In the genomic region with DNA sequence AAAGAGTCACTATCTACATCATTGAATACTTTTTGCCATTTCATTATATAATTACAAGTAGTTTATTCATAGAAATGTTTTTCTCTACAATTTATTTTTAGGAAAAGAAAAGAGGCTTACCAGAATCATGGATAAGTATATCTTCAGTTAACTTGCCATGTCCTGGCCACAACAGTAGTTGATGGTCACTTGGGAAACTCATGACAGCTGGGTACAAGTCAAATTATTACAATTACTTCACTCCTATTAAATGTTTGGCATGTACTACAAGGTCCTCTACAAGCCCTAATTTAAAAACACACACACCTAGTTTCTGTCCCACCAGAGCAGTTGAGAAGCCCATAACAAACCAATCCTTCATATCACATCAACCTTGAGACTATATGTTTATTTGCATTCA, we compare ENCODE assay signal across 15 cellular contexts. TPM values are rescaled to one million over a fixed set of nuclear protein-coding genes. Genes with fewer than 3 reads are reported as not detected.
DNase-seq lines count a peak whose midpoint lies in the region; ATAC-seq and TF ChIP-seq lines count a peak whose summit lies in the region.
"Had no signal": no experiment of that assay in that cellular context is flagged by ENCODE, and none has a peak within 500 bp of the region (broad histone marks: within the 10 kb centered on the region; RNA-seq: fewer than 3 reads in every experiment).

No MANE protein-coding gene starts in this region.

- TF ChIP-seq CTCF in right atrium auricular region (IDR thresholded peaks at IDR 0.05) (no peak), gastrocnemius medialis (IDR thresholded peaks at IDR 0.05 in 4 of 5, conservative IDR thresholded peaks at IDR 0.05 in 1 of 5) (no peak)

- H3K4me1 Mint-ChIP-seq in stimulated activated naive CD8-positive, alpha-beta T cell treated with anti-CD3 and anti-CD28 coated beads, Interleukin-15, amount 100 ng/mL, for 72 hours: no peaks in the 10 kb centered on the region
- H3K4me1 Mint-ChIP-seq: CD8-positive, alpha-beta memory T cell had no signal

- no peaks in the 10 kb centered on the region for H3K9me3 ChIP-seq in SJCRH30 (replicated peaks)
- no peaks in the 10 kb centered on the region for H3K9me3 ChIP-seq in right atrium auricular region
- no peaks in the 10 kb centered on the region for H3K9me3 ChIP-seq in gastrocnemius medialis
- H3K9me3 ChIP-seq: BLaER1, Caco-2 had no signal

- peaks cover 21% of the 10 kb centered on the region for H3K27me3 Mint-ChIP-seq in stimulated activated naive CD8-positive, alpha-beta T cell treated with anti-CD3 and anti-CD28 coated beads, Interleukin-15, amount 100 ng/mL, for 72 hours

- no peaks in the 10 kb centered on the region for H3K27me3 ChIP-seq in SJCRH30
- no peaks in the 10 kb centered on the region for H3K27me3 ChIP-seq in right atrium auricular region
- no peaks in the 10 kb centered on the region for H3K27me3 ChIP-seq in gastrocnemius medialis
- H3K27me3 ChIP-seq: BLaER1 had no signal

- in situ Hi-C loops in gastrocnemius medialis (cut with MboI; ENCODE audit: low sequenced_read_pairs in 4 of 4): no loop called here

- H3K4me3 ChIP-seq in SJCRH30: no peak overlapping the region
- H3K4me3 ChIP-seq in right atrium auricular region: no peak overlapping the region
- H3K4me3 ChIP-seq in gastrocnemius medialis: no peak overlapping the region
- H3K4me3 ChIP-seq: BLaER1, GM23248 had no signal

- H3K9me3 Mint-ChIP-seq in stimulated activated naive CD8-positive, alpha-beta T cell treated with anti-CD3 and anti-CD28 coated beads, Interleukin-15, amount 100 ng/mL, for 72 hours: no peaks in the 10 kb centered on the region
- H3K9me3 Mint-ChIP-seq: CD8-positive, alpha-beta memory T cell had no signal

- H3K4me1 ChIP-seq in SJCRH30 (peaks cover 41% of the 10 kb centered on the region), right atrium auricular region (peaks cover 0 to 75% of the 10 kb centered on the region in 2 donors), gastrocnemius medialis (peaks cover 89 to 96% of the 10 kb centered on the region in 2 donors)
- H3K4me1 ChIP-seq: BLaER1, Caco-2 had no signal

- TF ChIP-seq POLR2A in gastrocnemius medialis (IDR thresholded peaks at IDR 0.05): no peak

- no peak overlapping the region for H3K27ac Mint-ChIP-seq in stimulated activated naive CD8-positive, alpha-beta T cell treated with anti-CD3 and anti-CD28 coated beads, Interleukin-15, amount 100 ng/mL, for 72 hours
- H3K27ac Mint-ChIP-seq: CD8-positive, alpha-beta memory T cell had no signal

- H3K36me3 ChIP-seq in SJCRH30 (peaks cover 31% of the 10 kb centered on the region), right atrium auricular region (peaks cover 18% of the 10 kb centered on the region), gastrocnemius medialis (peaks cover 0 to 30% of the 10 kb centered on the region in 2 donors)
- H3K36me3 ChIP-seq: BLaER1 had no signal

- no peak overlapping the region for H3K4me3 Mint-ChIP-seq in stimulated activated naive CD8-positive, alpha-beta T cell treated with anti-CD3 and anti-CD28 coated beads, Interleukin-15, amount 100 ng/mL, for 72 hours
- H3K4me3 Mint-ChIP-seq: CD8-positive, alpha-beta memory T cell had no signal

- ATAC-seq in gastrocnemius medialis (no peak), HG03521 (IDR thresholded peaks at IDR 0.05; ENCODE audit: unreplicated experiment) (no peak)
- no peak for ATAC-seq in stimulated activated naive CD8-positive, alpha-beta T cell treated with anti-CD3 and anti-CD28 coated beads, Interleukin-15, amount 100 ng/mL, for 72 hours
- ATAC-seq: HCT116 had no signal

- H3K27ac ChIP-seq in SJCRH30: peak overlapping the region; percentile 92
- peak overlapping the region; percentile 6 to 83 for H3K27ac ChIP-seq in right atrium auricular region
- peak overlapping the region; percentile 88 to 97 (median 90) for H3K27ac ChIP-seq in gastrocnemius medialis
- H3K27ac ChIP-seq: BLaER1, GM23248 had no signal

- intact Hi-C loops in gastrocnemius medialis (cut with DNase I; ENCODE audit: low total_unique reads): no loop called here

- DNase-seq in NCI-H1694 treated with DMSO at 0.1 percent for 48 hours (lab: John Stamatoyannopoulos, UW): peak; percentile 62
- no peak for DNase-seq in NCI-H1694 (lab: John Stamatoyannopoulos, UW)
- peak; percentile 24 to 55 for DNase-seq in SJCRH30
- no peak for DNase-seq in right atrium auricular region (ENCODE audit: low spot score)
- no peak for DNase-seq in gastrocnemius medialis
- DNase-seq in stimulated activated naive CD8-positive, alpha-beta T cell treated with anti-CD3 and anti-CD28 coated beads, Interleukin-15, amount 100 ng/mL, for 72 hours: no peak
- no peak for DNase-seq in HK-2 (ENCODE audit: unreplicated experiment)
- DNase-seq: 8988T; AML-193; Caco-2; CD8-positive, alpha-beta memory T cell had no signal

RNA-seq across cellular contexts. Expression of gene PALMD, which starts 29.4 kb away (rescaled TPM):
- 33.0 and 33.5 TPM in 2 replicates for total RNA-seq in SJCRH30 (2014; rRNA removed; shearing (Covaris generic))
- 10 to 100 TPM; 55.0 to 78.7 TPM for total RNA-seq in right atrium auricular region
- 100 to 1,000 TPM in 1 of 4 donors, 10 to 100 TPM in 3; 60.7 to 254 (median 79.1) TPM for total RNA-seq in gastrocnemius medialis
- total RNA-seq: Caco-2; CD8-positive, alpha-beta memory T cell had no signal

Comparison
In these comparisons a context has a peak if more than half of its experiments do, and no peak if none do; other contexts are left out.
1. DNase-seq: peak in NCI-H1694 treated with DMSO at 0.1 percent for 48 hours (single experiment) and SJCRH30 (2 of 2); none in NCI-H1694 (single experiment), right atrium auricular region (single experiment), gastrocnemius medialis (0 of 2), stimulated activated naive CD8-positive, alpha-beta T cell treated with anti-CD3 and anti-CD28 coated beads, Interleukin-15, amount 100 ng/mL, for 72 hours (0 of 2) and HK-2 (single experiment).
2. Peak in every context shown above with its lines, with median percentiles within 50 percentile points of each other: H3K27ac ChIP-seq.